8 cellular contexts compared by ENCODE assay signal in the genomic region with DNA sequence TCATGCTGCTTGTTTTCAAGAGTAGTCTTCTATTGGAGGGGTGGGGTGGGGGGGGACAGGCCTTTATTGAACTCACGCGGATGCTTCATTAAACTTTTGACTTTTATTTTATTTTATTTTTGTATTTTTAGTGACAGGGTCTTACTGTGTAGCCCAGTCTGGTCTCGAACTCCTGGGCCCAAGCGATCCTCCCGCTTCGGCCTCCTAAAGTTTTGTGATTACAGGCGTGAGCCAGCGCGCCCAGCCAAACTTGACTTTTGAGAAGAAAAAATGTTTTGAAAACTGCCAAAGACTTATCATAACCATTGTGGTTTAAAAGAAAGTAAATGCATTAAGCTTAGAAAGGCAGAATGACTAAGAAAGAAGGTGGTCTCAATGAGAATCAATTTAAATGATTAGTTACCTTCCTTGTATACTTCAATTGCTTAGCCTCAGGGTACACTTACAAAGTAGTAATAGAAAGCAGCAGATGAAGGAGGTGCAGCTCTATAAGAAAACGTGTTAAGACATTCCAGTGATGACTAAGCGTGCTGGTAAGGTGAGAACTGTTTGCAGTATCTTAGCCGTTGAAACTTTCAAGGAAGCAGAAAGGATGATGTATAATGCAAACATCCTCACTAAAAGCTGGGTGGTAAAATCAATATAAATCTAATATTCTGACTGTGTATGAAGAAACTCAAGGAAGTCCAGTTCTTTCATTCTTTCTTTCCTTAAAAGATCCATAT. TPM values are rescaled to one million over a fixed set of nuclear protein-coding genes. Genes with fewer than 3 reads are reported as not detected.
A peak's percentile ranks its signal among the peaks of the same experiment; 100 is the strongest.
DNase-seq lines count a peak whose midpoint lies in the region; ATAC-seq, FAIRE-seq and TF ChIP-seq lines count a peak whose summit lies in the region.

No MANE protein-coding gene starts in this region.

- H3K4me2 ChIP-seq in KMS-11 (peak overlapping the region; percentile 66), GM12878 (ENCODE audit: control insufficient read depth, insufficient read depth) (peak overlapping the region; percentile 64), mesendoderm (ENCODE audit: low read length) (peak overlapping the region; percentile 73)

- TF ChIP-seq CTCF in KMS-11 (conservative IDR thresholded peaks at IDR 0.05; ENCODE audit: low read depth, low read length) (no peak), GM12878 (IDR thresholded peaks at IDR 0.05 in 2 of 3, conservative IDR thresholded peaks at IDR 0.05 in 1 of 3; ENCODE audit: control insufficient read depth in 2 of 3, extremely low read depth in 1 of 3, insufficient read depth in 1 of 3, low read depth in 3 of 3, low read length in 3 of 3) (no peak)

- in situ Hi-C loops in GM12878 (cut with MboI) = no loop called here

- ATAC-seq in GM12878 = peak; percentile 57
- ATAC-seq in GM18498 (IDR thresholded peaks at IDR 0.05; ENCODE audit: unreplicated experiment) = no peak
- no peak for ATAC-seq in HG02588 (IDR thresholded peaks at IDR 0.05; ENCODE audit: unreplicated experiment)

- peak overlapping the region; percentile 96 for H3K27ac ChIP-seq in CD8-positive, alpha-beta memory T cell (ENCODE audit: low read depth, low read length)
- H3K27ac ChIP-seq in KMS-11 (no peak overlapping the region; the same call in 1 of the 2 replicates), GM12878 (ENCODE audit: control insufficient read depth, insufficient read depth) (peak overlapping the region; percentile 13; the same call in 1 of the 2 replicates), mesendoderm (ENCODE audit: low read depth, low read length) (no peak overlapping the region)

- intact Hi-C loops in GM12878 (cut with micrococcal nuclease; ENCODE audit: unreplicated experiment) = no loop called here

- H3K4me3 Mint-ChIP-seq in CD8-positive, alpha-beta memory T cell = peak overlapping the region; percentile 93 to 98 (median 95)

- H3K79me2 ChIP-seq in KMS-11 (ENCODE audit: insufficient read depth, low read depth) (peaks cover 47% of the 10 kb centered on the region), GM12878 (ENCODE audit: control insufficient read depth, insufficient read depth, low read length) (peaks cover 39% of the 10 kb centered on the region), mesendoderm (ENCODE audit: control insufficient read depth, insufficient read depth, low read length) (peaks cover 29% of the 10 kb centered on the region)

- RAD21 ChIA-PET in GM12878 (lab: Charles Lee; ENCODE audit: unreplicated experiment) = interaction anchor here (0.8 to 1.7 kb wide), 3 partner anchors 9 to 57 kb away, joined by 3 to 13 read pairs (median 4); partner anchors contain the start of gene PEX12

- no peaks in the 10 kb centered on the region for H3K36me3 ChIP-seq in CD8-positive, alpha-beta memory T cell (ENCODE audit: insufficient read depth, low read length)
- H3K36me3 ChIP-seq in KMS-11 (ENCODE audit: insufficient read depth) (no peaks in the 10 kb centered on the region), GM12878 (ENCODE audit: control insufficient read depth in 2 of 2, insufficient read depth in 2 of 2, low read length in 1 of 2) (no peaks in the 10 kb centered on the region), mesendoderm (ENCODE audit: control insufficient read depth, insufficient read depth, low read length) (no peaks in the 10 kb centered on the region)

- no peak for DNase-seq in CD8-positive, alpha-beta memory T cell
- DNase-seq in GM12878 (ENCODE audit: low read depth, low spot score) = no peak
- DNase-seq in mesendoderm = peak; percentile 88
- DNase-seq in NCI-H2171 (lab: John Stamatoyannopoulos, UW) = no peak
- no peak for DNase-seq in NCI-H146 (lab: John Stamatoyannopoulos, UW)

- H3K23ac ChIP-seq in mesendoderm (ENCODE audit: low read length) = no peak overlapping the region

- H2BK15ac ChIP-seq in mesendoderm (replicated peaks; ENCODE audit: low read depth) = no peak overlapping the region

- peak overlapping the region; percentile 76 for H3K56ac ChIP-seq in mesendoderm (ENCODE audit: low read length)

- no peak overlapping the region for H2BK120ac ChIP-seq in mesendoderm (ENCODE audit: low read depth, low read length)

- peak overlapping the region; percentile 88 for H3K18ac ChIP-seq in mesendoderm (ENCODE audit: low read length)

- peaks cover 4% of the 10 kb centered on the region for H3K79me1 ChIP-seq in mesendoderm (ENCODE audit: low read length)

- FAIRE-seq in GM12878 (lab: Jason Lieb, UNC) = no peak

- BruUV-seq in GM12878 (replicated peaks; lab: Mats Ljungman, UMichigan) = no TSS peak

- no peaks in the 10 kb centered on the region for H4K20me1 ChIP-seq in KMS-11 (ENCODE audit: insufficient read depth)
- no peaks in the 10 kb centered on the region for H4K20me1 ChIP-seq in GM12878 (ENCODE audit: control insufficient read depth, insufficient read depth)

- POLR2A ChIA-PET in CD8-positive, alpha-beta memory T cell (lab: Charles Lee) = interaction anchor here (0.7 to 1.9 kb wide), 3 partner anchors 10 to 55 kb away, joined by 3 to 18 read pairs (median 4); partner anchors contain the start of gene PEX12
- POLR2A ChIA-PET in GM12878 (lab: Charles Lee) = interaction anchor here (0.6 to 4.8 kb wide), 7 partner anchors 10 to 548 kb away, joined by 3 to 62 read pairs (median 8); partner anchors contain the start of genes PEX12 and SLFN12L

- H2AFZ ChIP-seq in KMS-11 (ENCODE audit: low read depth) (no peak overlapping the region), GM12878 (ENCODE audit: control insufficient read depth, low read depth, low read length) (no peak overlapping the region)

- H3K4me3 ChIP-seq in CD8-positive, alpha-beta memory T cell (ENCODE audit: low read length) = peak overlapping the region; percentile 98
- H3K4me3 ChIP-seq in KMS-11 (IDR thresholded peaks at IDR 0.05; ENCODE audit: insufficient read depth, low read depth, low read length) (no peak overlapping the region), GM12878 (peak overlapping the region; percentile 98), mesendoderm (ENCODE audit: low read length) (peak overlapping the region; percentile 85)

- WGBS in GM12878 (ENCODE audit: insufficient coverage, insufficient replicate concordance, low lambda C conversion rate, missing lambda C conversion rate) = 69% methylated on average over 12 of the region's 12 CpGs
- no CpG with 5 or more reads among the region's 12 CpGs for WGBS in mesendoderm (ENCODE audit: extremely low coverage, insufficient coverage, low lambda C conversion rate)

- TF ChIP-seq POLR2A in GM12878 (IDR thresholded peaks at IDR 0.05; ENCODE audit: low read depth, low read length) = no peak

- SMC1A ChIA-PET in GM12878 (lab: Charles Lee; ENCODE audit: uncharacterized antibody, unreplicated experiment) = interaction anchor here (0.7 to 2.7 kb wide), 15 partner anchors 9 to 575 kb away, joined by 3 to 23 read pairs (median 4); partner anchors contain the start of gene PEX12

- no peaks in the 10 kb centered on the region for H3K27me3 ChIP-seq in CD8-positive, alpha-beta memory T cell (ENCODE audit: insufficient read depth, low read length, poor library complexity, severe bottlenecking)
- H3K27me3 ChIP-seq in KMS-11 (ENCODE audit: insufficient read depth, low read depth) = no peaks in the 10 kb centered on the region
- H3K27me3 ChIP-seq in GM12878 (replicated peaks in 1 of 2; ENCODE audit: control insufficient read depth in 2 of 2, insufficient read depth in 2 of 2, low read length in 1 of 2) = no peaks in the 10 kb centered on the region
- no peaks in the 10 kb centered on the region for H3K27me3 ChIP-seq in mesendoderm (ENCODE audit: insufficient read depth, low read length, poor library complexity)

- peaks cover 0 to 3% of the 10 kb centered on the region in 2 donors for H3K27me3 Mint-ChIP-seq in CD8-positive, alpha-beta memory T cell

- no peak overlapping the region for H4K8ac ChIP-seq in mesendoderm (ENCODE audit: low read depth, low read length)

- H3K9ac ChIP-seq in KMS-11 = peak overlapping the region; percentile 92; the same call in 1 of the 2 replicates
- no peak overlapping the region; the same call in 1 of the 2 replicates for H3K9ac ChIP-seq in GM12878 (ENCODE audit: control insufficient read depth, insufficient read depth, low read length)
- H3K9ac ChIP-seq in mesendoderm (ENCODE audit: low read length) = peak overlapping the region; percentile 91

- peak overlapping the region; percentile 91 to 99 (median 98) for H3K27ac Mint-ChIP-seq in CD8-positive, alpha-beta memory T cell

- no peak overlapping the region for H3K4ac ChIP-seq in mesendoderm (ENCODE audit: low read depth, low read length)

- H3K36me3 Mint-ChIP-seq in CD8-positive, alpha-beta memory T cell = peaks cover 0 to 19% (median 0%) of the 10 kb centered on the region in 3 donors

- no peaks in the 10 kb centered on the region for H3K9me3 ChIP-seq in CD8-positive, alpha-beta memory T cell (ENCODE audit: low read length)
- no peaks in the 10 kb centered on the region for H3K9me3 ChIP-seq in GM12878 (replicated peaks; ENCODE audit: control insufficient read depth, insufficient read depth, low read length)

- CTCF ChIA-PET in CD8-positive, alpha-beta memory T cell (lab: Charles Lee) = interaction anchor here (1.2 to 1.9 kb wide), 4 partner anchors 10 to 275 kb away, joined by 4 to 5 read pairs (median 4); partner anchors contain the start of gene PEX12
- CTCF ChIA-PET in GM12878 (lab: Yijun Ruan, JAX) = interaction anchor here (0.6 to 3.9 kb wide), 11 partner anchors 9 to 345 kb away, joined by 3 to 21 read pairs (median 3); partner anchors contain the start of genes PEX12 and SLFN5

- H2BK5ac ChIP-seq in mesendoderm (ENCODE audit: low read length) = no peak overlapping the region

- no peak overlapping the region for H2AK5ac ChIP-seq in mesendoderm (ENCODE audit: low read length)

- peaks cover 21% of the 10 kb centered on the region for H3K4me1 ChIP-seq in CD8-positive, alpha-beta memory T cell (ENCODE audit: insufficient read depth, low read length)
- peaks cover 20% of the 10 kb centered on the region for H3K4me1 ChIP-seq in KMS-11 (ENCODE audit: low read depth, poor library complexity, severe bottlenecking)
- H3K4me1 ChIP-seq in GM12878 (ENCODE audit: control insufficient read depth, insufficient read depth, low read length) = peaks cover 3% of the 10 kb centered on the region; the same call in 1 of the 2 replicates
- peaks cover 3% of the 10 kb centered on the region for H3K4me1 ChIP-seq in mesendoderm (ENCODE audit: control insufficient read depth, low read depth, low read length)

- peaks cover 37 to 58% (median 48%) of the 10 kb centered on the region in 3 donors for H3K4me1 Mint-ChIP-seq in CD8-positive, alpha-beta memory T cell

- TF ChIP-seq RAD21 in GM12878 (IDR thresholded peaks at IDR 0.05; ENCODE audit: insufficient read depth, low read depth, low read length) = no peak

- no peak; a peak in 1 of 4 replicates for TF ChIP-seq EP300 in GM12878 (IDR thresholded peaks at IDR 0.05; ENCODE audit: borderline replicate concordance in 1 of 2, control insufficient read depth in 1 of 2, low read depth in 2 of 2, low read length in 2 of 2)

- no peak overlapping the region for H4K5ac ChIP-seq in mesendoderm (ENCODE audit: low read length)

- H3K9me3 Mint-ChIP-seq in CD8-positive, alpha-beta memory T cell = no peaks in the 10 kb centered on the region

RNA-seq across cellular contexts. Expression of gene AP2B1, which starts 1.2 kb away (rescaled TPM):
- total RNA-seq in CD8-positive, alpha-beta memory T cell = 100 to 1,000 TPM; 163 to 178 TPM
- 67.9 TPM for polyA plus RNA-seq in CD8-positive, alpha-beta memory T cell
- total RNA-seq in GM12878 (2013; cell fraction: nucleolus; rRNA removed) = 67.6 and 74.3 TPM in 2 replicates
- total RNA-seq in GM12878 (2014; rRNA removed) (53.1 and 55.7 TPM in 2 replicates), GM12878 (2014; rRNA removed; fragmentation: Illumina TruSeq; extraction: Trizol) (44.5 and 45.0 TPM in 2 replicates), GM12878 (2021) (112 and 115 TPM in 2 replicates)
- polyA plus RNA-seq in GM12878 (2011; ENCODE audit: low read depth) = 44.6 TPM
- polyA plus RNA-seq in GM12878 (2011; rRNA removed) (97.9 and 103 TPM in 2 replicates), GM12878 (2014; fragmentation: Illumina TruSeq; extraction: Trizol) (83.0 and 98.2 TPM in 2 replicates), GM12878 (2014; fragmentation: Nextera tagmentation; extraction: Ambion mirVana) (10 to 100 TPM; 18.6 to 24.3 TPM), GM12878 (2014; rRNA removed) (46.4 and 53.0 TPM in 2 replicates), GM12878 (2016; fragmentation: Nextera tagmentation; extraction: Ambion mirVana) (10 to 100 TPM; 54.7 to 57.5 TPM)
- 82.4 and 94.8 TPM in 2 replicates for polyA plus RNA-seq in GM12878 (2011; cell fraction: cytosol; rRNA removed)
- polyA plus RNA-seq in GM12878 (2011; cell fraction: nucleus; rRNA removed) = 57.4 and 67.2 TPM in 2 replicates
- 45.5 and 55.5 TPM in 2 replicates for polyA plus RNA-seq in GM12878 (2012)
- 146 and 165 TPM in 2 replicates for polyA minus RNA-seq in GM12878 (2011; rRNA and poly(A)+ RNA removed)
- polyA minus RNA-seq in GM12878 (2011; cell fraction: cytosol; rRNA and poly(A)+ RNA removed) = 43.3 and 55.2 TPM in 2 replicates
- 42.2 and 49.5 TPM in 2 replicates for polyA minus RNA-seq in GM12878 (2011; cell fraction: nucleus; rRNA and poly(A)+ RNA removed)
- polyA plus RNA-seq in mesendoderm (2013, experiment 1 of 2) = 92.8 TPM
- 92.2 TPM for polyA plus RNA-seq in mesendoderm (2013, experiment 2 of 2)

RNA-seq across cellular contexts. Expression of gene PEX12, which starts 10.0 kb away (rescaled TPM):
- total RNA-seq in CD8-positive, alpha-beta memory T cell = 1 to 10 TPM; 8.3 to 8.5 TPM
- polyA plus RNA-seq in CD8-positive, alpha-beta memory T cell = 2.0 TPM
- total RNA-seq in GM12878 (2013; cell fraction: nucleolus; rRNA removed) = 8.1 and 9.1 TPM in 2 replicates
- total RNA-seq in GM12878 (2014; rRNA removed) (4.5 and 6.8 TPM in 2 replicates), GM12878 (2014; rRNA removed; fragmentation: Illumina TruSeq; extraction: Trizol) (4.4 and 4.5 TPM in 2 replicates), GM12878 (2021) (4.7 and 4.9 TPM in 2 replicates)
- 2.2 TPM for polyA plus RNA-seq in GM12878 (2011; ENCODE audit: low read depth)
- polyA plus RNA-seq in GM12878 (2011; rRNA removed) (14.0 and 15.8 TPM in 2 replicates), GM12878 (2014; fragmentation: Illumina TruSeq; extraction: Trizol) (5.4 and 5.9 TPM in 2 replicates), GM12878 (2014; fragmentation: Nextera tagmentation; extraction: Ambion mirVana) (1 to 10 TPM; 2.9 TPM), GM12878 (2014; rRNA removed) (3.5 TPM in 2 replicates), GM12878 (2016; fragmentation: Nextera tagmentation; extraction: Ambion mirVana) (1 to 10 TPM; 5.0 TPM)
- 13.4 and 15.3 TPM in 2 replicates for polyA plus RNA-seq in GM12878 (2011; cell fraction: cytosol; rRNA removed)
- 8.4 and 10.5 TPM in 2 replicates for polyA plus RNA-seq in GM12878 (2011; cell fraction: nucleus; rRNA removed)
- polyA plus RNA-seq in GM12878 (2012) = 3.3 and 4.5 TPM in 2 replicates
- 16.8 and 18.8 TPM in 2 replicates for polyA minus RNA-seq in GM12878 (2011; rRNA and poly(A)+ RNA removed)
- 4.3 and 5.2 TPM in 2 replicates for polyA minus RNA-seq in GM12878 (2011; cell fraction: cytosol; rRNA and poly(A)+ RNA removed)
- polyA minus RNA-seq in GM12878 (2011; cell fraction: nucleus; rRNA and poly(A)+ RNA removed) = 7.6 and 8.2 TPM in 2 replicates
- polyA plus RNA-seq in mesendoderm (2013, experiment 1 of 2) = 3.1 TPM
- polyA plus RNA-seq in mesendoderm (2013, experiment 2 of 2) = 2.9 TPM

RNA-seq across cellular contexts. Expression of gene SLFN14, which starts 27.7 kb away (rescaled TPM):
- total RNA-seq in CD8-positive, alpha-beta memory T cell = under 1 TPM; 0.15 to 0.16 TPM
- 0.13 TPM for polyA plus RNA-seq in CD8-positive, alpha-beta memory T cell
- not detected in 2 replicates for total RNA-seq in GM12878 (2013; cell fraction: nucleolus; rRNA removed)
- total RNA-seq in GM12878 (2014; rRNA removed) = 0.06 TPM in 1 of 2 replicates, not detected in the other
- total RNA-seq in GM12878 (2014; rRNA removed; fragmentation: Illumina TruSeq; extraction: Trizol) = not detected in 2 replicates
- total RNA-seq in GM12878 (2021) = not detected in 2 replicates
- polyA plus RNA-seq in GM12878 (2011; ENCODE audit: low read depth) = 0.50 TPM
- not detected in 2 replicates for polyA plus RNA-seq in GM12878 (2011; rRNA removed)
- polyA plus RNA-seq in GM12878 (2011; cell fraction: cytosol; rRNA removed) = not detected in 2 replicates
- polyA plus RNA-seq in GM12878 (2011; cell fraction: nucleus; rRNA removed) = not detected in 2 replicates
- polyA plus RNA-seq in GM12878 (2012) = 0.38 and 0.51 TPM in 2 replicates
- 0.05 TPM in 1 of 2 replicates, not detected in the other for polyA plus RNA-seq in GM12878 (2014; fragmentation: Illumina TruSeq; extraction: Trizol)
- polyA plus RNA-seq in GM12878 (2014; fragmentation: Nextera tagmentation; extraction: Ambion mirVana) = under 1 TPM; 0.06 to 0.11 TPM
- polyA plus RNA-seq in GM12878 (2014; rRNA removed) = not detected in 2 replicates
- not detected for polyA plus RNA-seq in GM12878 (2016; fragmentation: Nextera tagmentation; extraction: Ambion mirVana)
- not detected in 2 replicates for polyA minus RNA-seq in GM12878 (2011; rRNA and poly(A)+ RNA removed)
- polyA minus RNA-seq in GM12878 (2011; cell fraction: cytosol; rRNA and poly(A)+ RNA removed) = not detected in 2 replicates
- polyA minus RNA-seq in GM12878 (2011; cell fraction: nucleus; rRNA and poly(A)+ RNA removed) = not detected in 2 replicates
- polyA plus RNA-seq in mesendoderm (2013, experiment 1 of 2) = not detected
- not detected for polyA plus RNA-seq in mesendoderm (2013, experiment 2 of 2)

RNA-seq across cellular contexts. Expression of gene SLFN12L, which starts 50.9 kb away (rescaled TPM):
- 10 to 100 TPM; 48.8 to 50.8 TPM for total RNA-seq in CD8-positive, alpha-beta memory T cell
- 27.5 TPM for polyA plus RNA-seq in CD8-positive, alpha-beta memory T cell
- 39.1 and 45.9 TPM in 2 replicates for total RNA-seq in GM12878 (2013; cell fraction: nucleolus; rRNA removed)
- total RNA-seq in GM12878 (2014; rRNA removed) (12.0 and 15.6 TPM in 2 replicates), GM12878 (2014; rRNA removed; fragmentation: Illumina TruSeq; extraction: Trizol) (15.2 and 16.6 TPM in 2 replicates), GM12878 (2021) (10.4 and 11.9 TPM in 2 replicates)
- 3.4 TPM for polyA plus RNA-seq in GM12878 (2011; ENCODE audit: low read depth)
- polyA plus RNA-seq in GM12878 (2011; rRNA removed) (21.3 and 28.3 TPM in 2 replicates), GM12878 (2014; fragmentation: Illumina TruSeq; extraction: Trizol) (8.3 and 8.8 TPM in 2 replicates), GM12878 (2014; fragmentation: Nextera tagmentation; extraction: Ambion mirVana) (1 to 10 TPM; 1.0 to 2.5 TPM), GM12878 (2014; rRNA removed) (9.2 and 11.8 TPM in 2 replicates), GM12878 (2016; fragmentation: Nextera tagmentation; extraction: Ambion mirVana) (1 to 10 TPM; 4.8 to 4.9 TPM)
- 11.8 and 12.2 TPM in 2 replicates for polyA plus RNA-seq in GM12878 (2011; cell fraction: cytosol; rRNA removed)
- polyA plus RNA-seq in GM12878 (2011; cell fraction: nucleus; rRNA removed) = 28.7 and 34.1 TPM in 2 replicates
- polyA plus RNA-seq in GM12878 (2012) = 3.9 and 5.5 TPM in 2 replicates
- polyA minus RNA-seq in GM12878 (2011; rRNA and poly(A)+ RNA removed) = 49.7 and 52.6 TPM in 2 replicates
- polyA minus RNA-seq in GM12878 (2011; cell fraction: cytosol; rRNA and poly(A)+ RNA removed) = 13.9 and 18.2 TPM in 2 replicates
- polyA minus RNA-seq in GM12878 (2011; cell fraction: nucleus; rRNA and poly(A)+ RNA removed) = 41.8 and 59.0 TPM in 2 replicates
- polyA plus RNA-seq in mesendoderm (2013, experiment 1 of 2) = not detected
- not detected for polyA plus RNA-seq in mesendoderm (2013, experiment 2 of 2)

Comparison
In these comparisons a context has a peak if more than half of its experiments do, and no peak if none do; other contexts are left out.
1. H3K27ac ChIP-seq: peak in CD8-positive, alpha-beta memory T cell (single experiment) and GM12878 (single experiment); none in KMS-11 (single experiment) and mesendoderm (single experiment).
2. Peak in every context shown above with its lines, with median percentiles within 50 percentile points of each other: H3K4me2 ChIP-seq.